20 cellular contexts compared by ENCODE assay signal in the genomic region with DNA sequence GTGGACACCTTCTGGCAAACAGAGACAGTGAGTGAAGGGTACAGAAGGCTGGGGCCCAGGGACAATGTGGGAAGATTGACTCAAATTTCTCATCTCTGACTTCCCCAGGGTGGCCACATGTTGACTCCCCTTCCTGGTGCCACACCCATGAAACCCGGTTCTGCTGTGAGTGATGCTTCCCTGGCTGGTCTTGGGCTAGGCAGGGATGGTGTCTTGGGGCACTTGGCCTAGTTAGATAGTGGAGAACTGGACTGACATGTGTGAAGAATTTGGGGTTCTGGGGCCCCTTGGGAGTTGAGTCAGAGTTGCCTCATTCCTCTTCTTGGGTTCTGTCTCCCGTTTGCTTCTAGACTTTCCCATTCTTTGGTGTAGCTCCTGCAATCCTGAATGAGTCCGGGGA. TPM values are rescaled to one million over a fixed set of nuclear protein-coding genes. Genes with fewer than 3 reads are reported as not detected.
DNase-seq lines count a peak whose midpoint lies in the region; ATAC-seq and TF ChIP-seq lines count a peak whose summit lies in the region.
"Had no signal": no experiment of that assay in that cellular context is flagged by ENCODE, and none has a peak within 500 bp of the region (broad histone marks: within the 10 kb centered on the region; RNA-seq: fewer than 3 reads in every experiment).

No MANE protein-coding gene starts in this region.

- no peak for ATAC-seq in RWPE2 (ENCODE audit: low read depth)
- ATAC-seq in gastroesophageal sphincter = no peak
- ATAC-seq: activated CD8-positive, alpha-beta T cell treated with anti-CD3 and anti-CD28 coated beads for 36 hours; naive thymus-derived CD4-positive, alpha-beta T cell; pancreas had no signal

- H3K4me3 ChIP-seq in RWPE2 (ENCODE audit: severe bottlenecking) (no peak overlapping the region), gastroesophageal sphincter (no peak overlapping the region), vagina (no peak overlapping the region), BE2C (ENCODE audit: low read depth, low read length) (no peak overlapping the region)
- H3K4me3 ChIP-seq: BLaER1 treated with 17β-estradiol and CSF1 and Interleukin-3, amounts not matched to agents 10 nM and 100 nM; pancreas had no signal

- H3K27ac ChIP-seq in RWPE2 (ENCODE audit: poor library complexity, severe bottlenecking) (peak overlapping the region; percentile 65), gastroesophageal sphincter (peak overlapping the region in 3 of 4 donors; percentile 54 to 77 (median 65)), vagina (peak overlapping the region; percentile 52)
- H3K27ac ChIP-seq: BLaER1 treated with 17β-estradiol and CSF1 and Interleukin-3, amounts not matched to agents 10 nM and 100 nM had no signal

- peak; percentile 32 for DNase-seq in stimulated activated CD4-positive, alpha-beta T cell treated with anti-CD3 and anti-CD28 coated beads, Interleukin-15, amount 100 ng/mL, for 24 hours
- DNase-seq in stimulated activated CD4-positive, alpha-beta T cell treated with anti-CD3 and anti-CD28 coated beads, Interleukin-4, amount 100 ng/mL, for 1 hour = no peak
- no peak for DNase-seq in RWPE2 (ENCODE audit: low spot score)
- no peak for DNase-seq in vagina (ENCODE audit: extremely low spot score in 2 of 2)
- DNase-seq in NCI-H1105 treated with DMSO at 0.1 percent for 48 hours (lab: John Stamatoyannopoulos, UW) = no peak
- DNase-seq in BE2C = no peak
- DNase-seq: activated CD8-positive, alpha-beta T cell treated with anti-CD3 and anti-CD28 coated beads for 36 hours; amniotic stem cell; DMS 273 treated with DMSO at 0.1 percent for 48 hours; HFFc6; KBM-7; MV-4-11; naive thymus-derived CD4-positive, alpha-beta T cell; NCI-H187 treated with DMSO at 0.1 percent for 48 hours; NCI-H446 treated with DMSO at 0.1 percent for 48 hours; pancreas; small intestine had no signal

- TF ChIP-seq CTCF in RWPE2 (IDR thresholded peaks at IDR 0.05; ENCODE audit: poor library complexity, severe bottlenecking) = no peak
- no peak for TF ChIP-seq CTCF in gastroesophageal sphincter (IDR thresholded peaks at IDR 0.05)
- TF ChIP-seq CTCF in vagina (IDR thresholded peaks at IDR 0.05) = no peak
- no peak for TF ChIP-seq CTCF in BE2C (IDR thresholded peaks at IDR 0.05; ENCODE audit: low read depth, low read length)

- H3K36me3 ChIP-seq in RWPE2 (ENCODE audit: low read depth) (peaks cover 97% of the 10 kb centered on the region), gastroesophageal sphincter (peaks cover 0 to 76% of the 10 kb centered on the region in 2 donors), vagina (peaks cover 0 to 19% of the 10 kb centered on the region in 2 donors), BE2C (no peaks in the 10 kb centered on the region)
- H3K36me3 ChIP-seq: pancreas had no signal

- TF ChIP-seq EP300 in gastroesophageal sphincter (IDR thresholded peaks at IDR 0.05) = no peak

- H3K4me1 ChIP-seq in RWPE2 (ENCODE audit: insufficient read depth, poor library complexity, severe bottlenecking) (peaks cover 24% of the 10 kb centered on the region), gastroesophageal sphincter (peaks cover 5 to 14% (median 6%) of the 10 kb centered on the region in 3 donors), vagina (peaks cover 19% of the 10 kb centered on the region), BE2C (peaks cover 5% of the 10 kb centered on the region; the same call in 1 of the 2 replicates)

- 61 to 100% methylated on average over 1 to 3 of the region's 3 CpGs for WGBS in gastroesophageal sphincter (ENCODE audit: low coverage in 1 of 2), 2 donors

- intact Hi-C loops in vagina (cut with DNase I) = no loop called here

- no peak for TF ChIP-seq POLR2A in gastroesophageal sphincter (IDR thresholded peaks at IDR 0.05)
- no peak for TF ChIP-seq POLR2A in vagina (IDR thresholded peaks at IDR 0.05)

- H3K9me3 ChIP-seq in RWPE2 (ENCODE audit: severe bottlenecking) (no peaks in the 10 kb centered on the region), gastroesophageal sphincter (no peaks in the 10 kb centered on the region), vagina (no peaks in the 10 kb centered on the region), BE2C (no peaks in the 10 kb centered on the region)
- H3K9me3 ChIP-seq: BLaER1 treated with 17β-estradiol and CSF1 and Interleukin-3, amounts not matched to agents 10 nM and 100 nM; pancreas had no signal

- no peaks in the 10 kb centered on the region for H3K27me3 ChIP-seq in RWPE2 (ENCODE audit: insufficient read depth, poor library complexity, severe bottlenecking)
- no peaks in the 10 kb centered on the region for H3K27me3 ChIP-seq in gastroesophageal sphincter
- H3K27me3 ChIP-seq in vagina = no peaks in the 10 kb centered on the region
- no peaks in the 10 kb centered on the region for H3K27me3 ChIP-seq in BE2C
- H3K27me3 ChIP-seq: BLaER1 treated with 17β-estradiol and CSF1 and Interleukin-3, amounts not matched to agents 10 nM and 100 nM; pancreas had no signal

RNA-seq across cellular contexts. Expression of gene GSS, which starts 34.2 kb away (rescaled TPM):
- 10 to 100 TPM; 28.0 to 47.6 (median 35.6) TPM for total RNA-seq in gastroesophageal sphincter
- total RNA-seq in vagina = 47.9 TPM
- polyA plus RNA-seq in BE2C (2012; ENCODE audit: insufficient read depth, insufficient read length, low read depth) = 86.1 TPM

RNA-seq across cellular contexts. Expression of gene MYH7B, which starts 34.2 kb away (rescaled TPM):
- total RNA-seq in gastroesophageal sphincter = under 1 TPM; 0.07 to 0.78 (median 0.16) TPM
- total RNA-seq in vagina = under 0.01 TPM
- 4.6 TPM for polyA plus RNA-seq in BE2C (2012; ENCODE audit: insufficient read depth, insufficient read length, low read depth)
- total RNA-seq: RPMI7951 had no signal

RNA-seq across cellular contexts. Expression of gene ACSS2, which starts 45.0 kb away (rescaled TPM):
- total RNA-seq in gastroesophageal sphincter = 10 to 100 TPM; 45.4 to 71.0 (median 58.7) TPM
- 56.2 TPM for total RNA-seq in vagina
- 10.3 TPM for polyA plus RNA-seq in BE2C (2012; ENCODE audit: insufficient read depth, insufficient read length, low read depth)

RNA-seq across cellular contexts. Expression of gene GGT7, which starts 48.8 kb away (rescaled TPM):
- 10 to 100 TPM in 3 of 4 donors, 1 to 10 TPM in 1; 3.6 to 14.9 (median 11.9) TPM for total RNA-seq in gastroesophageal sphincter
- 18.9 TPM for total RNA-seq in vagina
- polyA plus RNA-seq in BE2C (2012; ENCODE audit: insufficient read depth, insufficient read length, low read depth) = 37.3 TPM
